ENCODE assay signal across 9 cellular contexts in the genomic region with DNA sequence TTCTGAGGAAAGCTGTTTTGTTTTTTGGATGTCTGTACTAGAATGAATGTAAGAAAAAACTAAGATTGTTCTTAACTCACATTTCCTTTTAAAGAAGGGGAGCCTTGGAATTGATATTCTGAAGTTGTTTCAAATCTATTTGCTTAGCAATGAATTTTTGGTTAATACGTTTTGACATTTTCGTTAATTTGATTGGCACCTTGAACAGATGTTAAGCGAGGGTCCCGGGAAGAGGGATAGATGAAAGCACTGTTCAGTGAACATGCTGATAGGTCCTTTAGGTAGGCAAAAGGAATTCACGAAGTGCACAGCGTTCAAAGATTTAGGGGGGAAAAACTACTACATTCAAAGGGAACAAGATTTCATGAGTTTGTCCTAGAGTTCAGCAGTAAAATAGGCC. TPM values are rescaled to one million over a fixed set of nuclear protein-coding genes. Genes with fewer than 3 reads are reported as not detected.
DNase-seq lines count a peak whose midpoint lies in the region; ATAC-seq, FAIRE-seq and TF ChIP-seq lines count a peak whose summit lies in the region.
"Had no signal": no experiment of that assay in that cellular context is flagged by ENCODE, and none has a peak within 500 bp of the region (broad histone marks: within the 10 kb centered on the region; RNA-seq: fewer than 3 reads in every experiment).

No MANE protein-coding gene starts in this region.

- peak overlapping the region; percentile 94 for H3K4me2 ChIP-seq in BLaER1

- FAIRE-seq in bronchial epithelial cell (lab: Jason Lieb, UNC): no peak

- no peaks in the 10 kb centered on the region for H3K9me3 Mint-ChIP-seq in IgD-negative memory B cell
- peaks cover 0 to 2% (median 0%) of the 10 kb centered on the region in 9 donors for H3K9me3 Mint-ChIP-seq in naive thymus-derived CD8-positive, alpha-beta T cell

- peak overlapping the region; percentile 86 for H3K4me3 ChIP-seq in BLaER1
- peak overlapping the region; percentile 94 for H3K4me3 ChIP-seq in bronchial epithelial cell (ENCODE audit: low read depth, low read length)

- ATAC-seq in naive thymus-derived CD8-positive, alpha-beta T cell: no peak
- no peak for ATAC-seq in HG03521 (IDR thresholded peaks at IDR 0.05; ENCODE audit: unreplicated experiment)

- H3K4me1 Mint-ChIP-seq in IgD-negative memory B cell: peaks cover 38 to 53% (median 41%) of the 10 kb centered on the region in 3 donors
- H3K4me1 Mint-ChIP-seq in naive thymus-derived CD8-positive, alpha-beta T cell: peaks cover 10 to 75% (median 64%) of the 10 kb centered on the region in 4 donors

- no peaks in the 10 kb centered on the region for H3K27me3 Mint-ChIP-seq in IgD-negative memory B cell
- H3K27me3 Mint-ChIP-seq in naive thymus-derived CD8-positive, alpha-beta T cell: no peaks in the 10 kb centered on the region

- H3K4me1 ChIP-seq in BLaER1: peaks cover 55% of the 10 kb centered on the region

- no peak for TF ChIP-seq CTCF in bronchial epithelial cell (IDR thresholded peaks at IDR 0.05; ENCODE audit: insufficient read depth, low read length, severe bottlenecking)

- H3K4me3 Mint-ChIP-seq in IgD-negative memory B cell: peak overlapping the region; percentile 97 to 100 (median 98)
- peak overlapping the region; percentile 89 to 98 (median 97) for H3K4me3 Mint-ChIP-seq in naive thymus-derived CD8-positive, alpha-beta T cell

- H3K36me3 ChIP-seq in BLaER1 (peaks cover 33% of the 10 kb centered on the region), bronchial epithelial cell (ENCODE audit: control insufficient read depth, insufficient read depth, low read length) (peaks cover 3% of the 10 kb centered on the region)

- no peak for DNase-seq in bronchial epithelial cell (ENCODE audit: low read depth)
- DNase-seq in naive thymus-derived CD8-positive, alpha-beta T cell: no peak
- DNase-seq in NCI-H510A (lab: John Stamatoyannopoulos, UW): no peak
- DNase-seq in SHP77 treated with DMSO at 0.1 percent for 48 hours (lab: John Stamatoyannopoulos, UW): no peak
- DNase-seq in midbrain (lab: John Stamatoyannopoulos, UW): no peak
- DNase-seq: NCI-H2107 had no signal

- H3K27ac ChIP-seq in BLaER1: no peak overlapping the region

- peaks cover 15% of the 10 kb centered on the region for H3K9me3 ChIP-seq in BLaER1

- peaks cover 61% of the 10 kb centered on the region for H4K20me1 ChIP-seq in BLaER1

- H3K27ac Mint-ChIP-seq in IgD-negative memory B cell: peak overlapping the region in 2 of 3 donors; percentile 39 to 96
- H3K27ac Mint-ChIP-seq in naive thymus-derived CD8-positive, alpha-beta T cell: peak overlapping the region in 5 of 10 donors; percentile 15 to 66 (median 30)

- H3K27me3 ChIP-seq in BLaER1: no peaks in the 10 kb centered on the region
- H3K27me3 ChIP-seq in bronchial epithelial cell (ENCODE audit: control insufficient read depth, insufficient read depth, low read length): no peaks in the 10 kb centered on the region

- peak overlapping the region; percentile 99 for H3K9ac ChIP-seq in BLaER1

- POLR2A ChIA-PET in naive thymus-derived CD8-positive, alpha-beta T cell (lab: Charles Lee): interaction anchor here (0.7 kb wide), 1 partner anchor 1100 kb away, joined by 3 read pairs; no protein-coding TSS in a partner anchor

- H3K36me3 Mint-ChIP-seq in IgD-negative memory B cell: peaks cover 10% of the 10 kb centered on the region
- peaks cover 0 to 26% (median 18%) of the 10 kb centered on the region in 3 donors for H3K36me3 Mint-ChIP-seq in naive thymus-derived CD8-positive, alpha-beta T cell

RNA-seq across cellular contexts. Expression of a gene that starts 1.7 kb away (rescaled TPM):
- polyA plus RNA-seq in IgD-negative memory B cell: 14.7 TPM
- total RNA-seq in bronchial epithelial cell: 112 and 140 TPM in 2 replicates
- 10 to 100 TPM; 35.0 to 35.9 TPM for total RNA-seq in naive thymus-derived CD8-positive, alpha-beta T cell
- 10 to 100 TPM; 12.5 to 17.1 (median 13.0) TPM for polyA plus RNA-seq in naive thymus-derived CD8-positive, alpha-beta T cell

RNA-seq across cellular contexts. Expression of a gene that starts 2.1 kb away (rescaled TPM):
- 72.1 TPM for polyA plus RNA-seq in IgD-negative memory B cell
- 91.6 and 242 TPM in 2 replicates for total RNA-seq in bronchial epithelial cell
- 100 to 1,000 TPM; 113 to 126 TPM for total RNA-seq in naive thymus-derived CD8-positive, alpha-beta T cell
- polyA plus RNA-seq in naive thymus-derived CD8-positive, alpha-beta T cell: 10 to 100 TPM; 54.5 to 63.5 (median 58.9) TPM
